Comparison of ENCODE assay signal across 8 cellular contexts in the genomic region with DNA sequence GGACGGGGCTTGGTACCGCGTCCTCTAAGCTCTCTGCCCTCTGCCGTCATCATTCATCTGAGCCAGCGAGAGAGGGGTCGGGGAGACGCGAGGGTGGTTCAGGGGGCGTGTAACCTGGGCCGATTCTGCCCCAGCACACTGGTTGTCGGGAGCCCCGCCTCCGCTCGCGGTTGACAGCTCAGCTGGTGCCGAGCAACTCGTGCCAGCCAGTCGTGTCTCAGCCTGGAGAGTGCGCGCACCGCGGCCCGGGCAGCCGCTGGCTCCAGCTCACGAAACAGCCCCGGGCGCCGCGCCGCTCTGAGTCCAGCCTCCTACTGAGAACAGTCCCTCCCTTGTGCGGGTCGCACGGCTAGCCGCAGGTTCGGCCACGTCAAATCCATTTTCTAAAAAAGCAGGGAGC. TPM values are rescaled to one million over a fixed set of nuclear protein-coding genes. Genes with fewer than 3 reads are reported as not detected.
DNase-seq lines count a peak whose midpoint lies in the region; ATAC-seq and TF ChIP-seq lines count a peak whose summit lies in the region.
"Not testable (repeated sequence)": the region's sequence is repeated elsewhere in the genome, so short reads cannot be mapped to it uniquely, and the experiment has no call there.

TSS of gene PDE4DIP (plus strand) at position 209 of the 400 bp plus-strand sequence. CDS start 347 bp downstream, outside the sequence.

- under 1% methylated on average over 12 of the region's 36 CpGs for WGBS in right cardiac atrium
- 0% methylated on average over 3 to 14 of the region's 36 CpGs for whole genome bisulfite sequencing in aorta, 2 donors

- not testable (repeated sequence) for H3K4me1 Mint-ChIP-seq in HFFc6 (ENCODE audit: low read depth); osteocyte (ENCODE audit: unreplicated experiment)

- ATAC-seq in right cardiac atrium, result peak; percentile 97
- peak; percentile 94 for ATAC-seq in aorta (ENCODE audit: low FRiP score)

- DNase-seq in HFFc6; cerebellum (ENCODE audit: low spot score); osteocyte (ENCODE audit: extremely low spot score, unreplicated experiment): not testable (repeated sequence)
- DNase-seq in T-helper 9 cell (peak; percentile 0), right cardiac atrium (peak; percentile 38 to 79 (median 70)), aorta (peak in 1 of 2 donors; percentile 81)
- DNase-seq in activated T-cell treated with anti-CD3 and anti-CD28 coated beads, Interleukin-2, amount 50 U/mL, for 48 hours, result peak; percentile 64 to 72
- DNase-seq in stimulated activated CD8-positive, alpha-beta memory T cell treated with anti-CD3 and anti-CD28 coated beads, Interleukin-12 subunit alpha, Interleukin-12 subunit beta, amount 100 ng/mL, for 1 hour (ENCODE audit: low read depth), result peak; percentile 4

- H3K4me3 Mint-ChIP-seq in HFFc6, result peak within 1 kb of the TSS; percentile 86
- peak within 1 kb of the TSS; percentile 63 for H3K4me3 Mint-ChIP-seq in osteocyte (ENCODE audit: unreplicated experiment)

- not testable (repeated sequence) for TF ChIP-seq CTCF in HFFc6 (IDR thresholded peaks at IDR 0.05); osteocyte (IDR thresholded peaks at IDR 0.05)

- H3K27ac ChIP-seq in right cardiac atrium (ENCODE audit: low read length); aorta (ENCODE audit: low read depth in 1 of 2, low read length in 2 of 2): not testable (repeated sequence)

- H3K36me3 Mint-ChIP-seq in HFFc6 (ENCODE audit: low read depth); osteocyte (ENCODE audit: unreplicated experiment): not testable (repeated sequence)

- H3K27me3 Mint-ChIP-seq in HFFc6 (ENCODE audit: insufficient read depth); osteocyte (ENCODE audit: unreplicated experiment): not testable (repeated sequence)

- not testable (repeated sequence) for H3K9me3 ChIP-seq in right cardiac atrium (ENCODE audit: control insufficient read depth, low read length); aorta (ENCODE audit: control insufficient read depth, low read length)

- not testable (repeated sequence) for H3K4me1 ChIP-seq in right cardiac atrium (ENCODE audit: control insufficient read depth, insufficient read depth, low read length); aorta (ENCODE audit: control insufficient read depth in 1 of 2, insufficient read depth in 2 of 2, low read length in 2 of 2)

- not testable (repeated sequence) for H3K27me3 ChIP-seq in right cardiac atrium (ENCODE audit: control insufficient read depth, insufficient read depth); aorta (ENCODE audit: control insufficient read depth in 1 of 2, insufficient read depth in 2 of 2, low read length in 1 of 2)

- not testable (repeated sequence) for H3K27ac Mint-ChIP-seq in HFFc6; osteocyte (ENCODE audit: unreplicated experiment)

- intact Hi-C loops in right cardiac atrium (cut with DNase I); aorta (cut with DNase I): not testable (repeated sequence)

- not testable (repeated sequence) for H3K9me3 Mint-ChIP-seq in HFFc6; osteocyte (ENCODE audit: unreplicated experiment)

- H3K4me3 ChIP-seq in right cardiac atrium (ENCODE audit: low read length); aorta (ENCODE audit: low read length in 2 of 2): not testable (repeated sequence)

- not testable (repeated sequence) for H3K36me3 ChIP-seq in aorta (ENCODE audit: control insufficient read depth in 1 of 2, insufficient read depth in 2 of 2, low read length in 1 of 2)

RNA-seq across cellular contexts. Expression of gene PDE4DIP, which starts in this region (rescaled TPM):
- 100 to 1,000 TPM in 5 of 6 experiments, 10 to 100 TPM in 1; 98.0 to 142 (median 121) TPM for total RNA-seq in HFFc6 (2021; fragmentation: NEBNext Ultra II Directional; extraction: Animal tissue kit (Norgen Biotek cat#: 25700))
- total RNA-seq in cerebellum, result 180 TPM
- total RNA-seq in right cardiac atrium, result 1,000 to 10,000 TPM; 1,463 to 2,379 (median 1,612) TPM
- 857 TPM for polyA plus RNA-seq in right cardiac atrium
- 79.9 and 80.6 TPM in 2 replicates for total RNA-seq in osteocyte
- total RNA-seq in aorta, result 100 to 1,000 TPM; 168 to 339 TPM
- 100 to 1,000 TPM in 1 of 2 donors, 10 to 100 TPM in 1; 70.7 to 107 TPM for polyA plus RNA-seq in aorta
